Comparison of ENCODE assay signal across 1 cellular context in genomic region chr4:54654753-54655152, GRCh38.
A peak's percentile ranks its signal among the peaks of the same experiment; 100 is the strongest.
TF ChIP-seq lines count a peak whose summit lies in the region.

No MANE protein-coding gene starts in this region.

TF ChIP-seq in K562, 482 proteins besides CTCF, POLR2A, EP300 and RAD21 (continued from another document):
- TF ChIP-seq MGA (IDR thresholded peaks at IDR 0.05) (0 out of 2 replicates have a peak, but pooled peaks have one; percentile 14), BDP1 (IDR thresholded peaks at IDR 0.05; ENCODE audit: insufficient read depth, insufficient read length) (no peak), USF2 (CRISPR knock-in tag; IDR thresholded peaks at IDR 0.05) (peak; percentile 77), FOS (IDR thresholded peaks at IDR 0.05; ENCODE audit: extremely low read depth, insufficient read length) (no peak), MEF2A (IDR thresholded peaks at IDR 0.05; ENCODE audit: control insufficient read depth, low read depth, low read length) (no peak), SIN3A (IDR thresholded peaks at IDR 0.05; ENCODE audit: borderline replicate concordance in 2 of 2, control insufficient read depth in 1 of 2, low read depth in 2 of 2, low read length in 2 of 2) (no peak), L3MBTL2 (IDR thresholded peaks at IDR 0.05) (0 out of 2 replicates have a peak, but pooled peaks have one; percentile 18), CBFA2T2 (conservative IDR thresholded peaks at IDR 0.05) (0 out of 2 replicates have a peak, but pooled peaks have one; percentile 5), RAD51 (IDR thresholded peaks at IDR 0.05; ENCODE audit: borderline replicate concordance, low read depth) (peak; percentile 57; the same call in 1 of the 2 replicates), ZFX (CRISPR knock-in tag; IDR thresholded peaks at IDR 0.05) (no peak)
